Comparison of ENCODE assay signal across 10 cellular contexts in the genomic region with DNA sequence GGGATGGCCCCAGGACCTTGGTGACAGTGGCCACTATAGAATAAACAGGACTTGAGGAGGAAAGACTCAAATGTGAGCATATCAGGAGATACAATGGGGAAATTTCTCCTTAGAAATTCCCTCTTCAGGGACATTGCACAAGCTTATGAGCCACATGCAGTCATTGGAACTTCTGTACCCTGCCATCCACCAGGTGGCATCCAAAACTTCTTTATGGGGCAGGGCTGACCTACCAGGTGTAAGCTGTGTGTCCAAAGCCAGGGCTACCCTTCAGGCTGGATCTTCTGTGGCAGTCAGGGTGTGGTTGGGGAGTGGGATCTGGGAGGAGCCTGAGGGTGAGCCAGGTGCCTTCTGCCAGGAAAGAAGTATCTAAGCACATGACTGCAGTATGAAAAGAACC. TPM values are rescaled to one million over a fixed set of nuclear protein-coding genes. Genes with fewer than 3 reads are reported as not detected.
DNase-seq lines count a peak whose midpoint lies in the region; ATAC-seq and TF ChIP-seq lines count a peak whose summit lies in the region.
"Had no signal": no experiment of that assay in that cellular context is flagged by ENCODE, and none has a peak within 500 bp of the region (broad histone marks: within the 10 kb centered on the region; RNA-seq: fewer than 3 reads in every experiment).

No MANE protein-coding gene starts in this region.

- no peak overlapping the region for H2BK12ac ChIP-seq in mesenchymal stem cell (ENCODE audit: low read length in 2 of 2)

- H3K9ac ChIP-seq in mesenchymal stem cell (ENCODE audit: low read length), result no peak overlapping the region

- peak; percentile 37 for TF ChIP-seq CTCF in GM06990 (IDR thresholded peaks at IDR 0.05; ENCODE audit: insufficient read depth, low read length, poor library complexity, severe bottlenecking)
- TF ChIP-seq CTCF in osteoblast (IDR thresholded peaks at IDR 0.05; ENCODE audit: extremely low read depth, low read depth, low read length), result peak; percentile 41
- TF ChIP-seq CTCF in transverse colon (IDR thresholded peaks at IDR 0.05), result no peak

- H2BK5ac ChIP-seq in mesenchymal stem cell (ENCODE audit: low read depth, low read length, poor library complexity, severe bottlenecking), result no peak overlapping the region

- H3K27ac ChIP-seq in epithelial cell of prostate, result no peak overlapping the region
- no peak overlapping the region for H3K27ac ChIP-seq in osteoblast (ENCODE audit: low read depth, low read length)
- no peak overlapping the region for H3K27ac ChIP-seq in mesenchymal stem cell (ENCODE audit: low read length, poor library complexity, severe bottlenecking)
- no peak overlapping the region for H3K27ac ChIP-seq in transverse colon

- H3K4ac ChIP-seq in mesenchymal stem cell (ENCODE audit: low read depth in 1 of 2, low read length in 2 of 2), result no peak overlapping the region

- H3K36me3 ChIP-seq in GM06990 (ENCODE audit: control insufficient read depth, insufficient read depth, low read length), result peaks cover 25% of the 10 kb centered on the region
- H3K36me3 ChIP-seq in osteoblast (ENCODE audit: insufficient read depth, low read length), result no peaks in the 10 kb centered on the region
- H3K36me3 ChIP-seq in mesenchymal stem cell (ENCODE audit: control insufficient read depth in 1 of 2, insufficient read depth in 2 of 2, low read depth in 1 of 2, low read length in 2 of 2), result no peaks in the 10 kb centered on the region
- H3K36me3 ChIP-seq in transverse colon, result no peaks in the 10 kb centered on the region

- H3K9me3 ChIP-seq in osteoblast (ENCODE audit: low read depth, low read length) (no peaks in the 10 kb centered on the region), mesenchymal stem cell (ENCODE audit: control insufficient read depth, low read length) (no peaks in the 10 kb centered on the region), transverse colon (no peaks in the 10 kb centered on the region)

- in situ Hi-C loops in transverse colon (cut with MboI; ENCODE audit: low pct_ligation_motif_present in 1 of 4, low pct_unique_long_range_greater_than_20kb in 1 of 4, low sequenced_read_pairs in 3 of 4), result loop anchor here (25.0 kb wide), 1 partner anchor 536 kb away; no protein-coding TSS in a partner anchor

- H3K4me1 ChIP-seq in osteoblast (ENCODE audit: insufficient read depth, low read length) (no peaks in the 10 kb centered on the region), mesenchymal stem cell (ENCODE audit: control insufficient read depth, insufficient read depth, low read depth, low read length) (no peaks in the 10 kb centered on the region), transverse colon (no peaks in the 10 kb centered on the region)

- H2AK5ac ChIP-seq in mesenchymal stem cell (ENCODE audit: low read length, severe bottlenecking), result no peak overlapping the region

- H3K18ac ChIP-seq in mesenchymal stem cell (ENCODE audit: low read depth in 1 of 2, low read length in 2 of 2), result no peak overlapping the region

- H3K79me1 ChIP-seq in mesenchymal stem cell (replicated peaks; ENCODE audit: low read length, poor library complexity, severe bottlenecking), result no peaks in the 10 kb centered on the region

- no peak for ATAC-seq in GM18870 (IDR thresholded peaks at IDR 0.05; ENCODE audit: unreplicated experiment)

- H3K4me2 ChIP-seq in osteoblast (ENCODE audit: insufficient read depth, low read length) (no peak overlapping the region), mesenchymal stem cell (ENCODE audit: low read length, poor library complexity, severe bottlenecking) (no peak overlapping the region)

- DNase-seq in GM06990 (ENCODE audit: extremely low read depth, insufficient read length) (no peak), NCI-H146 (lab: John Stamatoyannopoulos, UW) (peak; percentile 54), epithelial cell of prostate (ENCODE audit: low read depth, low spot score) (peak; percentile 8), osteoblast (ENCODE audit: insufficient read length, low spot score, missing footprints) (peak; percentile 17), NCI-H446 treated with DMSO at 0.1 percent for 48 hours (lab: John Stamatoyannopoulos, UW) (no peak), mesenchymal stem cell (no peak), transverse colon (no peak)
- DNase-seq: activated CD4-positive, alpha-beta T cell treated with anti-CD3 and anti-CD28 coated beads, Interleukin-2, amount 10 ng/mL, durations not matched to agents 7 days and 5 days had no signal

- H3K23ac ChIP-seq in mesenchymal stem cell (ENCODE audit: low read length in 2 of 2), result no peak overlapping the region

- no peak for TF ChIP-seq EP300 in transverse colon (IDR thresholded peaks at IDR 0.05; ENCODE audit: low read depth)

- intact Hi-C loops in transverse colon (cut with DNase I; ENCODE audit: low total_unique reads), result no loop called here

- H2BK15ac ChIP-seq in mesenchymal stem cell (ENCODE audit: low read depth, poor library complexity, severe bottlenecking), result no peak overlapping the region

- H4K20me1 ChIP-seq in osteoblast (ENCODE audit: insufficient read depth, low read length), result no peaks in the 10 kb centered on the region

- no peak for TF ChIP-seq POLR2A in transverse colon (IDR thresholded peaks at IDR 0.05)

- H2AFZ ChIP-seq in osteoblast (ENCODE audit: low read length), result no peak overlapping the region
- H2AFZ ChIP-seq in mesenchymal stem cell (ENCODE audit: low read depth, low read length), result no peak overlapping the region

- no peak overlapping the region for H4K91ac ChIP-seq in mesenchymal stem cell (ENCODE audit: low read length)

- H3K14ac ChIP-seq in mesenchymal stem cell (ENCODE audit: low read length in 2 of 2), result no peak overlapping the region

- H4K8ac ChIP-seq in mesenchymal stem cell (ENCODE audit: low read length), result no peak overlapping the region

- H3K27me3 ChIP-seq in GM06990 (replicated peaks; ENCODE audit: control insufficient read depth, insufficient read depth, low read length) (no peaks in the 10 kb centered on the region), osteoblast (ENCODE audit: insufficient read depth, low read length) (no peaks in the 10 kb centered on the region), mesenchymal stem cell (ENCODE audit: control insufficient read depth in 1 of 2, insufficient read depth in 1 of 2, low read length in 2 of 2) (peaks cover 0 to 45% of the 10 kb centered on the region in 2 experiments), transverse colon (no peaks in the 10 kb centered on the region)

- H2BK120ac ChIP-seq in mesenchymal stem cell (ENCODE audit: low read depth, low read length), result no peak overlapping the region

- no peaks in the 10 kb centered on the region for H3K79me2 ChIP-seq in osteoblast (ENCODE audit: insufficient read depth, low read length)

- H3K4me3 ChIP-seq in GM06990 (replicated peaks; ENCODE audit: low read depth, low read length), result no peak overlapping the region
- no peak overlapping the region for H3K4me3 ChIP-seq in osteoblast (ENCODE audit: insufficient read depth, low read length)
- H3K4me3 ChIP-seq in mesenchymal stem cell (ENCODE audit: insufficient read depth in 1 of 2, low read depth in 1 of 2, low read length in 2 of 2), result no peak overlapping the region
- H3K4me3 ChIP-seq in transverse colon, result no peak overlapping the region

RNA-seq across cellular contexts. Expression of gene LRRC18, which starts 36.6 kb away (rescaled TPM):
- not detected in 2 replicates for total RNA-seq in osteoblast
- not detected for polyA plus RNA-seq in mesenchymal stem cell (2013, experiment 1 of 2)
- polyA plus RNA-seq in mesenchymal stem cell (2013, experiment 2 of 2), result not detected
- not detected for total RNA-seq in transverse colon
- total RNA-seq: activated CD4-positive, alpha-beta T cell treated with anti-CD3 and anti-CD28 coated beads, Interleukin-2, amount 10 ng/mL, durations not matched to agents 7 days and 5 days; dermis microvascular lymphatic vessel endothelial cell had no signal

Comparison
In these comparisons a context has a peak if more than half of its experiments do, and no peak if none do; other contexts are left out.
1. DNase-seq: peak in NCI-H146 (single experiment), epithelial cell of prostate (single experiment) and osteoblast (single experiment); none in GM06990 (single experiment), NCI-H446 treated with DMSO at 0.1 percent for 48 hours (single experiment), mesenchymal stem cell (single experiment) and transverse colon (single experiment).
2. CTCF ChIP-seq: peak in GM06990 (single experiment) and osteoblast (single experiment); none in transverse colon (0 of 5).